Comparison of ENCODE assay signal across 19 cellular contexts in the genomic region with DNA sequence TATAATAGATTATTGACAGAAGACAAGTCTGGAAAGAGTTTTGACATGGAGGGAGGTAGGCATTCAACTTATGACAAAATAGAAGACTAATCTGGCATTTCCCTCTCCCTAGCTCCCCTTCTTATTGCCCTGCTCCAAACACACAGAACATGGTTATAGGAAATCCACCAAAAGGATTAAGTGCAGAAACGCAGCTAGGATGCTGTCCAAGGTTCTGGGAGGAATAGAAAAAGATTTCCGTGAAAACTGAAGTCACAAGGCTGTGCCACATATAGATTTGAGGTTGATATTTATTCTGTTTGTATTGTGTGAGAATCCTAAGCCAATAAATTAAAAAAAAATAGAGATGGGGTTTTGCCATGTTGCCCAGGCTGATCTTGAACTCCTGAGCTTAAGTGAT.
DNase-seq lines count a peak whose midpoint lies in the region; ATAC-seq, FAIRE-seq and TF ChIP-seq lines count a peak whose summit lies in the region.
"Had no signal": no experiment of that assay in that cellular context is flagged by ENCODE, and none has a peak within 500 bp of the region (broad histone marks: within the 10 kb centered on the region; RNA-seq: fewer than 3 reads in every experiment).

No MANE protein-coding gene starts in this region.

- BruUV-seq in HCT116 (replicated peaks; lab: Mats Ljungman, UMichigan): no TSS peak

- no peak overlapping the region for H2AFZ ChIP-seq in HCT116 (ENCODE audit: low read depth, low read length, poor library complexity, severe bottlenecking)
- H2AFZ ChIP-seq: GM23248 had no signal

- H3K36me3 Mint-ChIP-seq in endodermal cell (ENCODE audit: low read depth) (peaks cover 10% of the 10 kb centered on the region), T-cell (no peaks in the 10 kb centered on the region)
- H3K36me3 Mint-ChIP-seq: CD8-positive, alpha-beta T cell had no signal

- no peaks in the 10 kb centered on the region for H4K20me1 ChIP-seq in HCT116 (ENCODE audit: insufficient read depth)
- H4K20me1 ChIP-seq: BLaER1 treated with 17β-estradiol and CSF1 and Interleukin-3, amounts not matched to agents 10 nM and 100 nM had no signal

- TF ChIP-seq EP300 in A549 (IDR thresholded peaks at IDR 0.05): no peak

- H3K27ac ChIP-seq in A549: no peak overlapping the region
- no peak overlapping the region for H3K27ac ChIP-seq in HCT116 (ENCODE audit: low read depth, low read length)
- H3K27ac ChIP-seq in KOPT-K1 (ENCODE audit: low read depth, low read length, poor library complexity, severe bottlenecking): peak overlapping the region; percentile 28
- H3K27ac ChIP-seq in endodermal cell (ENCODE audit: low read depth, low read length): no peak overlapping the region
- H3K27ac ChIP-seq in thyroid gland: no peak overlapping the region
- H3K27ac ChIP-seq: BLaER1 treated with 17β-estradiol and CSF1 and Interleukin-3, amounts not matched to agents 10 nM and 100 nM; GM23248 had no signal

- no peak for TF ChIP-seq RAD21 in A549 (conservative IDR thresholded peaks at IDR 0.05 in 1 of 2, IDR thresholded peaks at IDR 0.05 in 1 of 2)
- TF ChIP-seq RAD21 in HCT116 (IDR thresholded peaks at IDR 0.05; ENCODE audit: low read depth): no peak

- no peaks in the 10 kb centered on the region for H3K9me2 ChIP-seq in HCT116 (ENCODE audit: insufficient read depth)

- no peaks in the 10 kb centered on the region for H3K27me3 Mint-ChIP-seq in endodermal cell (ENCODE audit: insufficient read depth)
- peaks cover 27% of the 10 kb centered on the region in 2 donors for H3K27me3 Mint-ChIP-seq in T-cell

- no peaks in the 10 kb centered on the region for H3K79me2 ChIP-seq in HCT116 (ENCODE audit: insufficient read depth, low read length)

- peak overlapping the region; percentile 20 for H3K27ac Mint-ChIP-seq in endodermal cell
- no peak overlapping the region for H3K27ac Mint-ChIP-seq in T-cell
- H3K27ac Mint-ChIP-seq: B cell; CD8-positive, alpha-beta T cell had no signal

- CTCF ChIA-PET in A549 (lab: Yijun Ruan, JAX): no interaction called here
- CTCF ChIA-PET in HCT116 (lab: Charles Lee): no interaction called here
- CTCF ChIA-PET in T-cell (lab: Charles Lee): no interaction called here

- H3K27me3 ChIP-seq in HCT116 (ENCODE audit: insufficient read depth, low read length) (peaks cover 8% of the 10 kb centered on the region), endodermal cell (ENCODE audit: control insufficient read depth, insufficient read depth, low read length, poor library complexity, severe bottlenecking) (no peaks in the 10 kb centered on the region), thyroid gland (no peaks in the 10 kb centered on the region)
- H3K27me3 ChIP-seq: BLaER1 treated with 17β-estradiol and CSF1 and Interleukin-3, amounts not matched to agents 10 nM and 100 nM had no signal

- H3K4me1 ChIP-seq in A549: no peaks in the 10 kb centered on the region
- no peaks in the 10 kb centered on the region for H3K4me1 ChIP-seq in HCT116 (ENCODE audit: control insufficient read depth in 1 of 2, insufficient read depth in 2 of 2, low read length in 2 of 2)
- H3K4me1 ChIP-seq in endodermal cell (ENCODE audit: control insufficient read depth, insufficient read depth, low read length): peaks cover 14% of the 10 kb centered on the region
- no peaks in the 10 kb centered on the region for H3K4me1 ChIP-seq in thyroid gland
- H3K4me1 ChIP-seq: BLaER1 treated with 17β-estradiol and CSF1 and Interleukin-3, amounts not matched to agents 10 nM and 100 nM had no signal

- no peak for FAIRE-seq in A549 (lab: Jason Lieb, UNC)
- FAIRE-seq: G401.6, GM12892, GM18507, H54 had no signal

- peaks cover 2% of the 10 kb centered on the region for H3K9me3 Mint-ChIP-seq in endodermal cell
- peaks cover 0 to 10% (median 0%) of the 10 kb centered on the region in 3 donors for H3K9me3 Mint-ChIP-seq in T-cell

- no peak for TF ChIP-seq POLR2A in A549 (IDR thresholded peaks at IDR 0.05; ENCODE audit: low read length)
- no peak for TF ChIP-seq POLR2A in HCT116 (IDR thresholded peaks at IDR 0.05; ENCODE audit: borderline replicate concordance, extremely low read depth, insufficient read depth, insufficient read length)
- no peak for TF ChIP-seq POLR2A in thyroid gland (IDR thresholded peaks at IDR 0.05)

- RAD21 ChIA-PET in HCT116 (lab: Charles Lee; ENCODE audit: low non-redundant PET in 1 of 2, low total read pairs in 2 of 2, uncharacterized antibody in 2 of 2, unreplicated experiment in 2 of 2): no interaction called here

- H3K4me1 Mint-ChIP-seq in endodermal cell: peaks cover 27% of the 10 kb centered on the region
- no peaks in the 10 kb centered on the region for H3K4me1 Mint-ChIP-seq in T-cell
- H3K4me1 Mint-ChIP-seq: B cell had no signal

- H3K36me3 ChIP-seq in HCT116 (ENCODE audit: control insufficient read depth in 1 of 2, insufficient read depth in 2 of 2, low read length in 2 of 2) (no peaks in the 10 kb centered on the region), KOPT-K1 (ENCODE audit: insufficient read depth, low read length) (no peaks in the 10 kb centered on the region), endodermal cell (ENCODE audit: control insufficient read depth, insufficient read depth, low read length) (no peaks in the 10 kb centered on the region), thyroid gland (no peaks in the 10 kb centered on the region)
- H3K36me3 ChIP-seq: BLaER1 treated with 17β-estradiol and CSF1 and Interleukin-3, amounts not matched to agents 10 nM and 100 nM had no signal

- intact Hi-C loops in HCT116 (cut with micrococcal nuclease) (no loop called here), thyroid gland (cut with DNase I) (no loop called here)

- no peak for DNase-seq in A549 (ENCODE audit: low read depth in 1 of 2, low spot score in 1 of 2)
- DNase-seq in HCT116 (ENCODE audit: low read depth, low spot score): no peak
- no peak for DNase-seq in endodermal cell
- DNase-seq in T-cell: no peak
- no peak for DNase-seq in thyroid gland
- DNase-seq: 8988T; Calu3; CD8-positive, alpha-beta T cell; DMS53; GM23248; HCEC 1CT had no signal

- no peak overlapping the region for H3K4me2 ChIP-seq in A549
- no peak overlapping the region for H3K4me2 ChIP-seq in HCT116 (ENCODE audit: low read length)
- H3K4me2 ChIP-seq: BLaER1 treated with 17β-estradiol and CSF1 and Interleukin-3, amounts not matched to agents 10 nM and 100 nM had no signal

- TF ChIP-seq CTCF in A549 (IDR thresholded peaks at IDR 0.05) (no peak), HCT116 (IDR thresholded peaks at IDR 0.05 in 2 of 3, conservative IDR thresholded peaks at IDR 0.05 in 1 of 3; ENCODE audit: borderline replicate concordance in 1 of 3, insufficient read depth in 1 of 3, low read depth in 2 of 3, low read length in 2 of 3) (no peak), endodermal cell (conservative IDR thresholded peaks at IDR 0.05) (no peak), thyroid gland (IDR thresholded peaks at IDR 0.05) (no peak)

- ATAC-seq in A549 (no peak), HCT116 (no peak), T-cell (replicated peaks in 1 of 4) (no peak), HG02610 (IDR thresholded peaks at IDR 0.05; ENCODE audit: unreplicated experiment) (no peak)
- ATAC-seq: CD8-positive, alpha-beta T cell had no signal

- no peak overlapping the region for H3K4me3 Mint-ChIP-seq in endodermal cell
- H3K4me3 Mint-ChIP-seq in T-cell: no peak overlapping the region
- H3K4me3 Mint-ChIP-seq: B cell; CD8-positive, alpha-beta T cell had no signal

- POLR2A ChIA-PET in A549 (lab: Yijun Ruan, JAX): no interaction called here
- POLR2A ChIA-PET in HCT116 (lab: Charles Lee): no interaction called here
- POLR2A ChIA-PET in T-cell (lab: Charles Lee): no interaction called here

- no peak overlapping the region for H3K9ac ChIP-seq in HCT116 (ENCODE audit: low read length)
- no peak overlapping the region for H3K9ac ChIP-seq in endodermal cell (ENCODE audit: extremely low read depth, low read length, poor library complexity, severe bottlenecking)
- H3K9ac ChIP-seq: BLaER1 treated with 17β-estradiol and CSF1 and Interleukin-3, amounts not matched to agents 10 nM and 100 nM; GM23248 had no signal

- H3K4me3 ChIP-seq in A549 (no peak overlapping the region), HCT116 (replicated peaks in 1 of 2; ENCODE audit: low read depth in 1 of 2, low read length in 2 of 2) (no peak overlapping the region), endodermal cell (ENCODE audit: low read length) (no peak overlapping the region), thyroid gland (replicated peaks in 1 of 3) (no peak overlapping the region)
- H3K4me3 ChIP-seq: BLaER1 treated with 17β-estradiol and CSF1 and Interleukin-3, amounts not matched to agents 10 nM and 100 nM; GM23248 had no signal

- WGBS in A549 (ENCODE audit: missing lambda C conversion rate): 0% methylated on average over 2 of the region's 2 CpGs
- WGBS in endodermal cell (ENCODE audit: insufficient coverage in 1 of 2, insufficient read length in 1 of 2), 2 experiments: 83 to 100% methylated on average over 1 to 2 of the region's 2 CpGs
- 56 to 67% methylated on average over 2 of the region's 2 CpGs for WGBS in thyroid gland, 2 donors

- H3K9me3 ChIP-seq in A549 (no peaks in the 10 kb centered on the region), HCT116 (ENCODE audit: control insufficient read depth in 1 of 2, insufficient read depth in 1 of 2, low read depth in 1 of 2, low read length in 2 of 2) (no peaks in the 10 kb centered on the region), KOPT-K1 (ENCODE audit: insufficient read depth, low read length, poor library complexity, severe bottlenecking) (no peaks in the 10 kb centered on the region), endodermal cell (ENCODE audit: control insufficient read depth, low read length) (peaks cover 9% of the 10 kb centered on the region), thyroid gland (no peaks in the 10 kb centered on the region)

TF ChIP-seq in A549, 52 proteins besides CTCF, POLR2A, EP300 and RAD21 (continues in another document):
- TF ChIP-seq, protein P1, sequence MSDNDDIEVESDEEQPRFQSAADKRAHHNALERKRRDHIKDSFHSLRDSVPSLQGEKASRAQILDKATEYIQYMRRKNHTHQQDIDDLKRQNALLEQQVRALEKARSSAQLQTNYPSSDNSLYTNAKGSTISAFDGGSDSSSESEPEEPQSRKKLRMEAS (IDR thresholded peaks at IDR 0.05): no peak
- TF ChIP-seq SREBF2 (IDR thresholded peaks at IDR 0.05): no peak
- TF ChIP-seq ZFP36 (IDR thresholded peaks at IDR 0.05; ENCODE audit: borderline replicate concordance, partially characterized antibody): no peak
- no peak for TF ChIP-seq CHD2 (IDR thresholded peaks at IDR 0.05; ENCODE audit: low read length, partially characterized antibody)
